In the genomic region with DNA sequence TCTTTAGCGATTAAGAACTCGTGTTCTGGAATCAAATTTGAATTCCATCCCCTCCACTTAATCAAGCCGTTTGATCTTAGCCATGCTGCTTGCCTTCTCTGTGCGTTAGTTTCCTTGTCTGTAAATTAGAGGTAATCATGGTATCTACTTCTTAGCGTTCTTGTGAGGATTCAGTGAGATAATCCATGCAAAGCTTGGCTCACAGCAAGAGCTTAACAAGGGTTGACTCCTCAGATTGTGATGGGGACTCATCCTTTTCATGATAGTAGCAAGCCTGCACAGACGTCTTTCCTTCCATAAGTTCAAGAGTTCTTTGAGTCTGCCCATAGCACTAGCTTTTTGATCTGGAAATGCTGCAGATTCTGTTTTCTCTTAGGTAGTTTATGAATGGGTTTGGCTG, we compare ENCODE assay signal across 14 cellular contexts.
"Had no signal": no experiment of that assay in that cellular context is flagged by ENCODE, and none has a peak within 500 bp of the region (broad histone marks: within the 10 kb centered on the region; RNA-seq: fewer than 3 reads in every experiment).

No MANE protein-coding gene starts in this region.

- H3K4me1 Mint-ChIP-seq: activated CD8-positive, alpha-beta memory T cell treated with anti-CD3 and anti-CD28 coated beads, Interleukin-2, amount 10 ng/mL, durations not matched to agents 7 days and 5 days; stimulated activated naive CD8-positive, alpha-beta T cell treated with anti-CD3 and anti-CD28 coated beads, Interleukin-15, amount 100 ng/mL, for 72 hours had no signal

- H3K27ac ChIP-seq: heart right ventricle, skin epidermis had no signal

- H3K4me3 ChIP-seq: gastroesophageal sphincter, heart right ventricle, mucosa of descending colon, skin epidermis, upper lobe of right lung had no signal

- H3K4me3 Mint-ChIP-seq: activated CD4-positive, alpha-beta memory T cell treated with anti-CD3 and anti-CD28 coated beads for 36 hours; activated CD8-positive, alpha-beta memory T cell treated with anti-CD3 and anti-CD28 coated beads, Interleukin-2, amount 10 ng/mL, durations not matched to agents 7 days and 5 days; naive thymus-derived CD4-positive, alpha-beta T cell; stimulated activated naive CD8-positive, alpha-beta T cell treated with anti-CD3 and anti-CD28 coated beads, Interleukin-15, amount 100 ng/mL, for 72 hours had no signal

- H3K27me3 ChIP-seq: gastroesophageal sphincter, heart right ventricle, upper lobe of right lung had no signal

- H3K27ac Mint-ChIP-seq: activated CD4-positive, alpha-beta memory T cell treated with anti-CD3 and anti-CD28 coated beads for 36 hours; activated CD8-positive, alpha-beta memory T cell treated with anti-CD3 and anti-CD28 coated beads, Interleukin-2, amount 10 ng/mL, durations not matched to agents 7 days and 5 days; activated naive CD4-positive, alpha-beta T cell treated with anti-CD3 and anti-CD28 coated beads, Interleukin-2, amount 50 U/mL, for 72 hours; naive thymus-derived CD4-positive, alpha-beta T cell; stimulated activated naive CD8-positive, alpha-beta T cell treated with anti-CD3 and anti-CD28 coated beads, Interleukin-15, amount 100 ng/mL, for 72 hours had no signal

- H3K9me3 Mint-ChIP-seq: activated CD4-positive, alpha-beta memory T cell treated with anti-CD3 and anti-CD28 coated beads for 36 hours; activated naive CD4-positive, alpha-beta T cell treated with anti-CD3 and anti-CD28 coated beads, Interleukin-2, amount 50 U/mL, for 72 hours; naive thymus-derived CD4-positive, alpha-beta T cell; stimulated activated naive CD8-positive, alpha-beta T cell treated with anti-CD3 and anti-CD28 coated beads, Interleukin-15, amount 100 ng/mL, for 72 hours had no signal

- H3K36me3 ChIP-seq: gastroesophageal sphincter, heart right ventricle, upper lobe of right lung had no signal

- H3K36me3 Mint-ChIP-seq: activated CD4-positive, alpha-beta memory T cell treated with anti-CD3 and anti-CD28 coated beads for 36 hours; activated CD8-positive, alpha-beta memory T cell treated with anti-CD3 and anti-CD28 coated beads, Interleukin-2, amount 10 ng/mL, durations not matched to agents 7 days and 5 days; activated naive CD4-positive, alpha-beta T cell treated with anti-CD3 and anti-CD28 coated beads, Interleukin-2, amount 50 U/mL, for 72 hours; naive thymus-derived CD4-positive, alpha-beta T cell had no signal

- DNase-seq: activated CD4-positive, alpha-beta memory T cell treated with anti-CD3 and anti-CD28 coated beads for 36 hours; activated CD8-positive, alpha-beta memory T cell treated with anti-CD3 and anti-CD28 coated beads, Interleukin-2, amount 10 ng/mL, durations not matched to agents 7 days and 5 days; activated effector memory CD4-positive, alpha-beta T cell treated with anti-CD3 and anti-CD28 coated beads, Interleukin-2, amount 50 U/mL, for 16 hours; activated T-cell treated with anti-CD3 and anti-CD28 coated beads, Interleukin-2, amount 50 U/mL, for 48 hours; erythroblast; heart right ventricle; left cardiac atrium; mucosa of descending colon; naive thymus-derived CD4-positive, alpha-beta T cell; stimulated activated naive CD8-positive, alpha-beta T cell treated with anti-CD3 and anti-CD28 coated beads, Interleukin-15, amount 100 ng/mL, for 72 hours; upper lobe of right lung had no signal

- H3K9me3 ChIP-seq: gastroesophageal sphincter, heart right ventricle, mucosa of descending colon, upper lobe of right lung had no signal

- ATAC-seq: activated CD8-positive, alpha-beta memory T cell treated with anti-CD3 and anti-CD28 coated beads, Interleukin-2, amount 10 ng/mL, durations not matched to agents 7 days and 5 days; activated naive CD4-positive, alpha-beta T cell treated with anti-CD3 and anti-CD28 coated beads, Interleukin-2, amount 50 U/mL, for 72 hours; gastroesophageal sphincter; heart right ventricle; left cardiac atrium; mucosa of descending colon; naive thymus-derived CD4-positive, alpha-beta T cell; stimulated activated naive CD8-positive, alpha-beta T cell treated with anti-CD3 and anti-CD28 coated beads, Interleukin-15, amount 100 ng/mL, for 72 hours; upper lobe of right lung had no signal
